17 cellular contexts compared by ENCODE assay signal in genomic region chr11:33172996-33173395, GRCh38. TPM values are rescaled to one million over a fixed set of nuclear protein-coding genes. Genes with fewer than 3 reads are reported as not detected.
DNase-seq lines count a peak whose midpoint lies in the region; ATAC-seq and TF ChIP-seq lines count a peak whose summit lies in the region.
"Had no signal": no experiment of that assay in that cellular context is flagged by ENCODE, and none has a peak within 500 bp of the region (broad histone marks: within the 10 kb centered on the region; RNA-seq: fewer than 3 reads in every experiment).

No MANE protein-coding gene starts in this region.

- in situ Hi-C loops in gastrocnemius medialis (cut with MboI; ENCODE audit: low sequenced_read_pairs in 4 of 4) = loop anchor here in 3 of 4 donors (5.0 to 25.0 kb wide), 4 partner anchors 79 to 589 kb away; partner anchors contain the start of genes EIF3M (in 2 of the 3) and FBXO3 (in 2 of the 3)

- DNase-seq in H7 (peak; percentile 43), amniotic epithelial cell (ENCODE audit: low read depth) (peak; percentile 87), hepatocyte (ENCODE audit: low spot score) (peak; percentile 49), gastrocnemius medialis (peak in 1 of 2 donors; percentile 52), NCI-H1694 treated with DMSO at 0.1 percent for 48 hours (lab: John Stamatoyannopoulos, UW) (no peak)
- no peak for DNase-seq in CD8-positive, alpha-beta memory T cell
- no peak for DNase-seq in stimulated activated CD4-positive, alpha-beta T cell treated with anti-CD3 and anti-CD28 coated beads, Interleukin-12 subunit alpha, Interleukin-12 subunit beta, amount 100 ng/mL, for 4 hours
- DNase-seq: activated naive CD4-positive, alpha-beta T cell treated with anti-CD3 and anti-CD28 coated beads, Interleukin-2, amount 50 U/mL, for 16 hours; brain microvascular endothelial cell; foreskin keratinocyte; NCI-H82; retina; T-helper 17 cell had no signal

- peak overlapping the region in 1 of 8 donors; percentile 25 for H3K27ac Mint-ChIP-seq in CD8-positive, alpha-beta memory T cell
- H3K27ac Mint-ChIP-seq: memory B cell, T-helper 17 cell had no signal

- intact Hi-C loops in gastrocnemius medialis (cut with DNase I; ENCODE audit: low total_unique reads) = no loop called here

- H3K4me1 Mint-ChIP-seq in CD8-positive, alpha-beta memory T cell = no peaks in the 10 kb centered on the region
- H3K4me1 Mint-ChIP-seq: memory B cell, T-helper 17 cell had no signal

- TF ChIP-seq POLR2A in gastrocnemius medialis (IDR thresholded peaks at IDR 0.05) = no peak

- no peaks in the 10 kb centered on the region for H4K20me1 ChIP-seq in hepatocyte (ENCODE audit: insufficient read depth, poor library complexity, severe bottlenecking)

- no peaks in the 10 kb centered on the region for H3K9me2 ChIP-seq in hepatocyte (replicated peaks; ENCODE audit: insufficient read depth)

- peaks cover 5% of the 10 kb centered on the region for H3K4me1 ChIP-seq in hepatocyte (ENCODE audit: insufficient read depth)
- H3K4me1 ChIP-seq in gastrocnemius medialis = peaks cover 0 to 9% of the 10 kb centered on the region in 2 donors
- H3K4me1 ChIP-seq in CD8-positive, alpha-beta memory T cell (ENCODE audit: insufficient read depth, low read length) = no peaks in the 10 kb centered on the region
- H3K4me1 ChIP-seq: foreskin keratinocyte had no signal

- H3K4me3 ChIP-seq in H7 (ENCODE audit: insufficient read depth, low read depth, low read length) = no peak overlapping the region
- H3K4me3 ChIP-seq in hepatocyte = no peak overlapping the region
- no peak overlapping the region for H3K4me3 ChIP-seq in gastrocnemius medialis
- no peak overlapping the region for H3K4me3 ChIP-seq in CD8-positive, alpha-beta memory T cell (ENCODE audit: low read length)
- H3K4me3 ChIP-seq: thoracic aorta had no signal

- no peaks in the 10 kb centered on the region for H3K9me3 Mint-ChIP-seq in CD8-positive, alpha-beta memory T cell
- H3K9me3 Mint-ChIP-seq: memory B cell had no signal

- H3K9me3 ChIP-seq in hepatocyte (ENCODE audit: low read depth) (no peaks in the 10 kb centered on the region), gastrocnemius medialis (no peaks in the 10 kb centered on the region)
- no peaks in the 10 kb centered on the region for H3K9me3 ChIP-seq in CD8-positive, alpha-beta memory T cell (ENCODE audit: low read length)
- H3K9me3 ChIP-seq: thoracic aorta had no signal

- H2AFZ ChIP-seq in hepatocyte = no peak overlapping the region

- H3K79me2 ChIP-seq in hepatocyte = no peaks in the 10 kb centered on the region

- TF ChIP-seq CTCF in hepatocyte (IDR thresholded peaks at IDR 0.05; ENCODE audit: poor library complexity) (no peak), gastrocnemius medialis (IDR thresholded peaks at IDR 0.05 in 4 of 5, conservative IDR thresholded peaks at IDR 0.05 in 1 of 5) (no peak)

- H3K27me3 ChIP-seq in H7 (ENCODE audit: control insufficient read depth, insufficient read depth, low read length) = no peaks in the 10 kb centered on the region
- H3K27me3 ChIP-seq in hepatocyte = no peaks in the 10 kb centered on the region
- no peaks in the 10 kb centered on the region for H3K27me3 ChIP-seq in gastrocnemius medialis
- H3K27me3 ChIP-seq in CD8-positive, alpha-beta memory T cell (ENCODE audit: insufficient read depth, low read length, poor library complexity, severe bottlenecking) = no peaks in the 10 kb centered on the region
- H3K27me3 ChIP-seq: brain microvascular endothelial cell, foreskin keratinocyte had no signal

- ATAC-seq in gastrocnemius medialis = peak; percentile 65 to 97
- ATAC-seq: activated CD4-positive, CD25-positive, alpha-beta regulatory T cell treated with anti-CD3 and anti-CD28 coated beads, Interleukin-2, amount 50 U/mL, for 24 hours; foreskin keratinocyte; T-helper 17 cell had no signal

- no peaks in the 10 kb centered on the region for H3K27me3 Mint-ChIP-seq in CD8-positive, alpha-beta memory T cell
- H3K27me3 Mint-ChIP-seq: memory B cell, T-helper 17 cell had no signal

- CTCF ChIA-PET in CD8-positive, alpha-beta memory T cell (lab: Charles Lee) = interaction anchor here (1.3 kb wide), 1 partner anchor 20 kb away, joined by 3 read pairs; no protein-coding TSS in a partner anchor

- no peaks in the 10 kb centered on the region for H3K36me3 Mint-ChIP-seq in CD8-positive, alpha-beta memory T cell

- POLR2A ChIA-PET in CD8-positive, alpha-beta memory T cell (lab: Charles Lee) = no interaction called here

- H3K4me2 ChIP-seq in hepatocyte = no peak overlapping the region

- H3K27ac ChIP-seq in hepatocyte (no peak overlapping the region), gastrocnemius medialis (peak overlapping the region in 2 of 4 donors; percentile 6 to 48)
- H3K27ac ChIP-seq in CD8-positive, alpha-beta memory T cell (ENCODE audit: low read depth, low read length) = no peak overlapping the region
- H3K27ac ChIP-seq: brain microvascular endothelial cell, C4-2B, foreskin keratinocyte, thoracic aorta had no signal

- H3K36me3 ChIP-seq in H7 (replicated peaks; ENCODE audit: control insufficient read depth, insufficient read depth, low read length) (no peaks in the 10 kb centered on the region), hepatocyte (replicated peaks; ENCODE audit: insufficient read depth, low read depth) (no peaks in the 10 kb centered on the region), gastrocnemius medialis (no peaks in the 10 kb centered on the region)
- H3K36me3 ChIP-seq in CD8-positive, alpha-beta memory T cell (ENCODE audit: insufficient read depth, low read length) = no peaks in the 10 kb centered on the region
- H3K36me3 ChIP-seq: brain microvascular endothelial cell, thoracic aorta had no signal

- no peak overlapping the region for H3K4me3 Mint-ChIP-seq in CD8-positive, alpha-beta memory T cell
- H3K4me3 Mint-ChIP-seq: memory B cell, T-helper 17 cell had no signal

- WGBS in hepatocyte (ENCODE audit: low lambda C conversion rate, missing lambda C conversion rate) = 69% methylated on average over 2 of the region's 2 CpGs

RNA-seq across cellular contexts. Expression of gene CSTF3, which starts 11.7 kb away (rescaled TPM):
- total RNA-seq in H7 (2014; rRNA removed; shearing (Covaris generic)) = 31.6 and 46.0 TPM in 2 replicates
- total RNA-seq in hepatocyte (33.0 TPM in 2 replicates), gastrocnemius medialis (1 to 10 TPM; 3.3 to 9.5 (median 6.1) TPM)
- polyA plus RNA-seq in hepatocyte = 35.6 and 39.7 TPM in 2 replicates
- 10 to 100 TPM; 35.3 to 37.7 TPM for total RNA-seq in CD8-positive, alpha-beta memory T cell
- 16.5 TPM for polyA plus RNA-seq in CD8-positive, alpha-beta memory T cell

Comparison
In these comparisons a context has a peak if more than half of its experiments do, and no peak if none do; other contexts are left out.
1. DNase-seq: peak in H7 (single experiment), amniotic epithelial cell (single experiment) and hepatocyte (single experiment); none in CD8-positive, alpha-beta memory T cell (0 of 5), stimulated activated CD4-positive, alpha-beta T cell treated with anti-CD3 and anti-CD28 coated beads, Interleukin-12 subunit alpha, Interleukin-12 subunit beta, amount 100 ng/mL, for 4 hours (single experiment) and NCI-H1694 treated with DMSO at 0.1 percent for 48 hours (single experiment).